ENCODE assay signal across 20 cellular contexts in genomic region chr7:9958461-9958860, GRCh38.
"Had no signal": no experiment of that assay in that cellular context is flagged by ENCODE, and none has a peak within 500 bp of the region (broad histone marks: within the 10 kb centered on the region; RNA-seq: fewer than 3 reads in every experiment).

No MANE protein-coding gene starts in this region.

- ATAC-seq: activated CD8-positive, alpha-beta memory T cell treated with anti-CD3 and anti-CD28 coated beads, Interleukin-2, amount 10 ng/mL, durations not matched to agents 7 days and 5 days; foreskin keratinocyte; stimulated activated memory B cell treated with anti-CD40 and anti-IgM and Interleukin-4, amounts not matched to agents 10 μg/mL and 1 μg/mL and 100 μg/mL, for 72 hours had no signal

- H3K27ac ChIP-seq: colonic mucosa, epithelial cell of prostate, foreskin keratinocyte, left ventricle myocardium inferior, spleen, testis had no signal

- H3K4me3 ChIP-seq: colonic mucosa, left ventricle myocardium inferior, spleen, testis had no signal

- H3K36me3 ChIP-seq: colonic mucosa, left ventricle myocardium inferior, spleen had no signal

- H3K27me3 ChIP-seq: colonic mucosa, foreskin keratinocyte, spleen, testis had no signal

- DNase-seq: activated CD4-positive, alpha-beta T cell treated with anti-CD3 and anti-CD28 coated beads, Interleukin-2, amount 50 U/mL, for 48 hours; activated CD8-positive, alpha-beta memory T cell treated with anti-CD3 and anti-CD28 coated beads, Interleukin-2, amount 10 ng/mL, durations not matched to agents 7 days and 5 days; activated naive CD8-positive, alpha-beta T cell treated with anti-CD3 and anti-CD28 coated beads for 36 hours; amygdala; caudate nucleus; colonic mucosa; endodermal cell; foreskin keratinocyte; head of caudate nucleus; left ventricle myocardium inferior; mammary epithelial cell; midbrain; nephron progenitor cell; occipital lobe; posterior cingulate gyrus; spleen; stimulated activated CD4-positive, alpha-beta T cell treated with anti-CD3 and anti-CD28 coated beads, Interleukin-4, amount 100 ng/mL, for 4 hours; testis had no signal
